In genomic region chr10:3781458-3782098, GRCh38 we compare ENCODE assay signal across 8 cellular contexts. TPM values are rescaled to one million over a fixed set of nuclear protein-coding genes. Genes with fewer than 3 reads are reported as not detected.
DNase-seq lines count a peak whose midpoint lies in the region; ATAC-seq, FAIRE-seq and TF ChIP-seq lines count a peak whose summit lies in the region.

No MANE protein-coding gene starts in this region.

- peaks cover 78% of the 10 kb centered on the region for H3K36me3 Mint-ChIP-seq in stimulated activated naive CD8-positive, alpha-beta T cell treated with anti-CD3 and anti-CD28 coated beads, Interleukin-15, Interleukin-2, amounts not matched to agents 100 ng/mL and 50 ng/mL, for 24 hours (ENCODE audit: low read depth)
- peaks cover 81% of the 10 kb centered on the region for H3K36me3 Mint-ChIP-seq in activated B cell treated with CpG ODN at 0.5 μM for 24 hours (ENCODE audit: low read depth)
- peaks cover 39% of the 10 kb centered on the region in 2 donors for H3K36me3 Mint-ChIP-seq in naive B cell

- no peaks in the 10 kb centered on the region for H3K27me3 ChIP-seq in endocrine pancreas (ENCODE audit: control insufficient read depth, insufficient read depth, low read length)

- no peaks in the 10 kb centered on the region for H3K9me3 Mint-ChIP-seq in stimulated activated naive CD8-positive, alpha-beta T cell treated with anti-CD3 and anti-CD28 coated beads, Interleukin-15, Interleukin-2, amounts not matched to agents 100 ng/mL and 50 ng/mL, for 24 hours
- H3K9me3 Mint-ChIP-seq in activated B cell treated with CpG ODN at 0.5 μM for 24 hours = no peaks in the 10 kb centered on the region
- no peaks in the 10 kb centered on the region for H3K9me3 Mint-ChIP-seq in naive B cell

- H3K9me3 ChIP-seq in endocrine pancreas (ENCODE audit: control insufficient read depth, low read length) = no peaks in the 10 kb centered on the region

- H3K27me3 Mint-ChIP-seq in stimulated activated naive CD8-positive, alpha-beta T cell treated with anti-CD3 and anti-CD28 coated beads, Interleukin-15, Interleukin-2, amounts not matched to agents 100 ng/mL and 50 ng/mL, for 24 hours = no peaks in the 10 kb centered on the region
- H3K27me3 Mint-ChIP-seq in activated B cell treated with CpG ODN at 0.5 μM for 24 hours (no peaks in the 10 kb centered on the region), naive B cell (no peaks in the 10 kb centered on the region)

- no peak overlapping the region for H3K9ac ChIP-seq in endocrine pancreas (ENCODE audit: control insufficient read depth, insufficient read depth, low read length)

- H3K4me3 Mint-ChIP-seq in stimulated activated naive CD8-positive, alpha-beta T cell treated with anti-CD3 and anti-CD28 coated beads, Interleukin-15, Interleukin-2, amounts not matched to agents 100 ng/mL and 50 ng/mL, for 24 hours = peak overlapping the region; percentile 95
- H3K4me3 Mint-ChIP-seq in activated B cell treated with CpG ODN at 0.5 μM for 24 hours (peak overlapping the region; percentile 91), naive B cell (peak overlapping the region; percentile 95 to 99 (median 98))

- no peak for FAIRE-seq in urothelium cell line (lab: Jason Lieb, UNC)

- POLR2A ChIA-PET in activated B cell treated with CpG ODN at 0.5 μM for 24 hours (lab: Charles Lee) = interaction anchor here (1.0 to 6.8 kb wide), 15 partner anchors 17 to 871 kb away, joined by 3 to 191 read pairs (median 68); no protein-coding TSS in a partner anchor

- no peak for DNase-seq in stimulated activated naive CD8-positive, alpha-beta T cell treated with anti-CD3 and anti-CD28 coated beads, Interleukin-15, Interleukin-2, amounts not matched to agents 100 U/mL and 50 U/mL, for 24 hours
- DNase-seq in activated B cell treated with CpG ODN at 0.5 μM for 24 hours = no peak
- no peak for DNase-seq in naive B cell
- no peak for DNase-seq in urothelium cell line (ENCODE audit: low spot score)
- DNase-seq in NCI-H524 (lab: John Stamatoyannopoulos, UW) = no peak

- CTCF ChIA-PET in activated B cell treated with CpG ODN at 0.5 μM for 24 hours (lab: Charles Lee) = interaction anchor here (0.8 to 1.7 kb wide), 3 partner anchors 17 to 539 kb away, joined by 3 to 8 read pairs (median 5); no protein-coding TSS in a partner anchor

- no peak for TF ChIP-seq CTCF in activated B cell treated with CpG ODN at 0.5 μM for 24 hours (IDR thresholded peaks at IDR 0.05)

- H3K4me1 Mint-ChIP-seq in stimulated activated naive CD8-positive, alpha-beta T cell treated with anti-CD3 and anti-CD28 coated beads, Interleukin-15, Interleukin-2, amounts not matched to agents 100 ng/mL and 50 ng/mL, for 24 hours (ENCODE audit: low read depth) = peaks cover 71% of the 10 kb centered on the region
- peaks cover 69% of the 10 kb centered on the region for H3K4me1 Mint-ChIP-seq in activated B cell treated with CpG ODN at 0.5 μM for 24 hours
- H3K4me1 Mint-ChIP-seq in naive B cell = peaks cover 53 to 61% (median 57%) of the 10 kb centered on the region in 3 donors

- ATAC-seq in stimulated activated naive CD8-positive, alpha-beta T cell treated with anti-CD3 and anti-CD28 coated beads, Interleukin-15, Interleukin-2, amounts not matched to agents 100 U/mL and 50 U/mL, for 24 hours = no peak
- no peak for ATAC-seq in activated B cell treated with CpG ODN at 0.5 μM for 24 hours (ENCODE audit: low read depth)
- no peak for ATAC-seq in naive B cell (ENCODE audit: low read depth in 2 of 2)
- no peak for ATAC-seq in HG03159 (IDR thresholded peaks at IDR 0.05; ENCODE audit: unreplicated experiment)

- intact Hi-C loops in activated B cell treated with CpG ODN at 0.5 μM for 24 hours (cut with micrococcal nuclease) = loop anchor here (1.0 to 10.0 kb wide), 9 partner anchors 20 to 986 kb away; partner anchors contain the start of gene PITRM1

- peak overlapping the region; percentile 98 for H3K27ac Mint-ChIP-seq in stimulated activated naive CD8-positive, alpha-beta T cell treated with anti-CD3 and anti-CD28 coated beads, Interleukin-15, Interleukin-2, amounts not matched to agents 100 ng/mL and 50 ng/mL, for 24 hours
- H3K27ac Mint-ChIP-seq in activated B cell treated with CpG ODN at 0.5 μM for 24 hours (peak overlapping the region; percentile 97), naive B cell (peak overlapping the region; percentile 97 to 100 (median 99))

- H3K36me3 ChIP-seq in endocrine pancreas (ENCODE audit: control insufficient read depth, insufficient read depth, low read length) = peaks cover 22% of the 10 kb centered on the region

- peak overlapping the region; percentile 98 for H3K4me3 ChIP-seq in endocrine pancreas (ENCODE audit: control insufficient read depth, insufficient read depth, low read length)

- H3K4me1 ChIP-seq in endocrine pancreas (ENCODE audit: control insufficient read depth, insufficient read depth, low read length) = no peaks in the 10 kb centered on the region

RNA-seq across cellular contexts. Expression of gene KLF6, which starts 3.4 kb away (rescaled TPM):
- 134 and 151 TPM in 2 replicates for total RNA-seq in activated B cell treated with CpG ODN at 0.5 μM for 24 hours
- polyA plus RNA-seq in naive B cell (ENCODE audit: low read depth in 6 of 6) = 1,000 to 10,000 TPM in 1 of 6 donors, 100 to 1,000 TPM in 5; 316 to 1,111 (median 647) TPM
